ENCODE assay signal across 8 cellular contexts in genomic region chr1:228101994-228102790, GRCh38. TPM values are rescaled to one million over a fixed set of nuclear protein-coding genes. Genes with fewer than 3 reads are reported as not detected.
DNase-seq lines count a peak whose midpoint lies in the region; ATAC-seq and TF ChIP-seq lines count a peak whose summit lies in the region.

No MANE protein-coding gene starts in this region.

- BruUV-seq in Panc1 (replicated peaks; lab: Mats Ljungman, UMichigan), result no TSS peak

- peak; percentile 50 for DNase-seq in activated T-cell treated with anti-CD3 and anti-CD28 coated beads for 1 hour (ENCODE audit: low read depth)
- no peak for DNase-seq in activated T-cell treated with anti-CD3 and anti-CD28 coated beads for 4 hours
- no peak for DNase-seq in Panc1 (ENCODE audit: low read depth, low spot score)
- DNase-seq in activated naive CD4-positive, alpha-beta T cell treated with anti-CD3 and anti-CD28 coated beads, Interleukin-2, amount 10 ng/mL, durations not matched to agents 7 days and 5 days, result peak; percentile 72
- peak in 2 of 3 donors; percentile 52 to 76 for DNase-seq in right cardiac atrium
- DNase-seq in gastrocnemius medialis, result no peak
- no peak for DNase-seq in NCI-H526 treated with DMSO at 0.1 percent for 48 hours (lab: John Stamatoyannopoulos, UW)

- H3K4me1 ChIP-seq in Panc1 (ENCODE audit: control insufficient read depth, insufficient read depth, low read length) (peaks cover 27% of the 10 kb centered on the region), right cardiac atrium (ENCODE audit: control insufficient read depth, insufficient read depth, low read length) (peaks cover 2% of the 10 kb centered on the region), gastrocnemius medialis (peaks cover 14 to 21% of the 10 kb centered on the region in 2 donors)

- WGBS in right cardiac atrium, result 8% methylated on average over 73 of the region's 73 CpGs

- peaks cover 5% of the 10 kb centered on the region for H3K27me3 Mint-ChIP-seq in activated naive CD4-positive, alpha-beta T cell treated with anti-CD3 and anti-CD28 coated beads, Interleukin-2, amount 10 ng/mL, durations not matched to agents 7 days and 5 days

- no peak; the same call in 1 of the 2 replicates for TF ChIP-seq CTCF in Panc1 (IDR thresholded peaks at IDR 0.05)
- no peak for TF ChIP-seq CTCF in gastrocnemius medialis (IDR thresholded peaks at IDR 0.05 in 4 of 5, conservative IDR thresholded peaks at IDR 0.05 in 1 of 5)

- no peaks in the 10 kb centered on the region for H3K9me3 ChIP-seq in Panc1 (ENCODE audit: control insufficient read depth, insufficient read depth, low read depth, low read length)
- H3K9me3 ChIP-seq in right cardiac atrium (ENCODE audit: control insufficient read depth, low read length), result no peaks in the 10 kb centered on the region
- no peaks in the 10 kb centered on the region for H3K9me3 ChIP-seq in gastrocnemius medialis

- POLR2A ChIA-PET in Panc1 (lab: Charles Lee), result no interaction called here

- CTCF ChIA-PET in Panc1 (lab: Charles Lee), result interaction anchor here (0.9 kb wide), 1 partner anchor 103 kb away, joined by 10 read pairs; no protein-coding TSS in a partner anchor
- CTCF ChIA-PET in activated naive CD4-positive, alpha-beta T cell treated with anti-CD3 and anti-CD28 coated beads, Interleukin-2, amount 10 ng/mL, durations not matched to agents 7 days and 5 days (lab: Charles Lee), result interaction anchor here (1.1 kb wide), 1 partner anchor 103 kb away, joined by 3 read pairs; no protein-coding TSS in a partner anchor

- H3K27ac ChIP-seq in Panc1 (ENCODE audit: low read length) (peak overlapping the region; percentile 59; the same call in 1 of the 2 replicates), right cardiac atrium (ENCODE audit: low read length) (no peak overlapping the region), gastrocnemius medialis (peak overlapping the region; percentile 81 to 97 (median 90))

- peak overlapping the region; percentile 84 for H3K27ac Mint-ChIP-seq in activated naive CD4-positive, alpha-beta T cell treated with anti-CD3 and anti-CD28 coated beads, Interleukin-2, amount 10 ng/mL, durations not matched to agents 7 days and 5 days

- peak overlapping the region; percentile 94 for H3K4me3 Mint-ChIP-seq in activated naive CD4-positive, alpha-beta T cell treated with anti-CD3 and anti-CD28 coated beads, Interleukin-2, amount 10 ng/mL, durations not matched to agents 7 days and 5 days

- intact Hi-C loops in Panc1 (cut with micrococcal nuclease; ENCODE audit: unreplicated experiment) (no loop called here), right cardiac atrium (cut with DNase I) (no loop called here), gastrocnemius medialis (cut with DNase I; ENCODE audit: low total_unique reads) (loop anchor here (10.0 kb wide), 2 partner anchors 303 to 383 kb away; partner anchors contain the start of genes RNF187 and TRIM11)

- H3K9me3 Mint-ChIP-seq in activated naive CD4-positive, alpha-beta T cell treated with anti-CD3 and anti-CD28 coated beads, Interleukin-2, amount 10 ng/mL, durations not matched to agents 7 days and 5 days, result no peaks in the 10 kb centered on the region

- peaks cover 34% of the 10 kb centered on the region for H3K4me1 Mint-ChIP-seq in activated naive CD4-positive, alpha-beta T cell treated with anti-CD3 and anti-CD28 coated beads, Interleukin-2, amount 10 ng/mL, durations not matched to agents 7 days and 5 days

- H3K27me3 ChIP-seq in Panc1 (ENCODE audit: control insufficient read depth, insufficient read depth, low read length), result no peaks in the 10 kb centered on the region
- H3K27me3 ChIP-seq in right cardiac atrium (ENCODE audit: control insufficient read depth, insufficient read depth), result no peaks in the 10 kb centered on the region
- no peaks in the 10 kb centered on the region for H3K27me3 ChIP-seq in gastrocnemius medialis

- peak overlapping the region; percentile 71 to 77 for H3K4me3 ChIP-seq in Panc1 (ENCODE audit: low read depth in 2 of 2, low read length in 2 of 2)
- H3K4me3 ChIP-seq in right cardiac atrium (ENCODE audit: low read length), result peak overlapping the region; percentile 78
- peak overlapping the region; percentile 69 to 98 (median 86) for H3K4me3 ChIP-seq in gastrocnemius medialis

- peaks cover 39% of the 10 kb centered on the region for H3K36me3 Mint-ChIP-seq in activated naive CD4-positive, alpha-beta T cell treated with anti-CD3 and anti-CD28 coated beads, Interleukin-2, amount 10 ng/mL, durations not matched to agents 7 days and 5 days

- peak; percentile 20 for ATAC-seq in HG03045 (IDR thresholded peaks at IDR 0.05; ENCODE audit: unreplicated experiment)
- ATAC-seq in Panc1, result peak; percentile 70
- peak; percentile 1 to 4 for ATAC-seq in right cardiac atrium
- peak in 1 of 2 donors; percentile 10 for ATAC-seq in gastrocnemius medialis

- TF ChIP-seq POLR2A in gastrocnemius medialis (IDR thresholded peaks at IDR 0.05), result no peak

- in situ Hi-C loops in Panc1 (cut with HindIII; ENCODE audit: low pct_unique_long_range_greater_than_20kb, low sequenced_read_pairs) (no loop called here), gastrocnemius medialis (cut with MboI; ENCODE audit: low sequenced_read_pairs in 4 of 4) (no loop called here)

- peaks cover 8% of the 10 kb centered on the region; the same call in 1 of the 2 replicates for H3K36me3 ChIP-seq in Panc1 (ENCODE audit: control insufficient read depth, insufficient read depth, low read length)
- H3K36me3 ChIP-seq in gastrocnemius medialis, result peaks cover 0 to 51% of the 10 kb centered on the region in 2 donors

RNA-seq across cellular contexts. Expression of gene C1orf35, which starts 0.9 kb away (rescaled TPM):
- total RNA-seq in Panc1 (2021; ENCODE audit: unreplicated experiment), result 24.9 TPM
- polyA plus RNA-seq in Panc1 (2012; ENCODE audit: insufficient read length), result 28.1 TPM
- total RNA-seq in right cardiac atrium, result 1 to 10 TPM; 6.3 to 8.6 (median 7.4) TPM
- polyA plus RNA-seq in right cardiac atrium, result 7.9 TPM
- 10 to 100 TPM in 1 of 4 donors, 1 to 10 TPM in 3; 5.9 to 11.0 (median 7.8) TPM for total RNA-seq in gastrocnemius medialis

RNA-seq across cellular contexts. Expression of gene MRPL55, which starts 6.9 kb away (rescaled TPM):
- total RNA-seq in Panc1 (2021; ENCODE audit: unreplicated experiment) (53.0 TPM), right cardiac atrium (10 to 100 TPM; 51.6 to 56.5 (median 52.8) TPM), gastrocnemius medialis (100 to 1,000 TPM in 1 of 4 donors, 10 to 100 TPM in 3; 64.7 to 123 (median 74.2) TPM)
- polyA plus RNA-seq in Panc1 (2012; ENCODE audit: insufficient read length), result 128 TPM
- 103 TPM for polyA plus RNA-seq in right cardiac atrium

RNA-seq across cellular contexts. Expression of gene ARF1, which starts 19.7 kb away (rescaled TPM):
- total RNA-seq in Panc1 (2021; ENCODE audit: unreplicated experiment) (321 TPM), right cardiac atrium (100 to 1,000 TPM; 299 to 395 (median 364) TPM), gastrocnemius medialis (100 to 1,000 TPM; 234 to 422 (median 306) TPM)
- 556 TPM for polyA plus RNA-seq in Panc1 (2012; ENCODE audit: insufficient read length)
- 340 TPM for polyA plus RNA-seq in right cardiac atrium

RNA-seq across cellular contexts. Expression of gene GUK1, which starts 37.9 kb away (rescaled TPM):
- total RNA-seq in Panc1 (2021; ENCODE audit: unreplicated experiment) (188 TPM), right cardiac atrium (100 to 1,000 TPM; 151 to 202 (median 169) TPM), gastrocnemius medialis (100 to 1,000 TPM; 161 to 230 (median 183) TPM)
- 362 TPM for polyA plus RNA-seq in Panc1 (2012; ENCODE audit: insufficient read length)
- polyA plus RNA-seq in right cardiac atrium, result 315 TPM

RNA-seq across cellular contexts. Expression of gene GJC2, which starts 47.5 kb away (rescaled TPM):
- total RNA-seq in Panc1 (2021; ENCODE audit: unreplicated experiment), result 2.4 TPM
- 4.4 TPM for polyA plus RNA-seq in Panc1 (2012; ENCODE audit: insufficient read length)
- total RNA-seq in right cardiac atrium, result 1 to 10 TPM; 1.2 to 2.2 (median 1.7) TPM
- 1.3 TPM for polyA plus RNA-seq in right cardiac atrium
- total RNA-seq in gastrocnemius medialis, result under 1 TPM in 2 of 4 donors, not detected in 2; 0.26 to 0.64 TPM

Comparison
In these comparisons a context has a peak if more than half of its experiments do, and no peak if none do; other contexts are left out.
1. DNase-seq: peak in activated T-cell treated with anti-CD3 and anti-CD28 coated beads for 1 hour (single experiment), activated naive CD4-positive, alpha-beta T cell treated with anti-CD3 and anti-CD28 coated beads, Interleukin-2, amount 10 ng/mL, durations not matched to agents 7 days and 5 days (single experiment) and right cardiac atrium (2 of 3); none in activated T-cell treated with anti-CD3 and anti-CD28 coated beads for 4 hours (single experiment), Panc1 (single experiment), gastrocnemius medialis (0 of 2) and NCI-H526 treated with DMSO at 0.1 percent for 48 hours (single experiment).
2. Peak in every context shown above with its lines, with median percentiles within 50 percentile points of each other: H3K4me3 ChIP-seq.